ENCODE assay signal across 16 cellular contexts in the genomic region with DNA sequence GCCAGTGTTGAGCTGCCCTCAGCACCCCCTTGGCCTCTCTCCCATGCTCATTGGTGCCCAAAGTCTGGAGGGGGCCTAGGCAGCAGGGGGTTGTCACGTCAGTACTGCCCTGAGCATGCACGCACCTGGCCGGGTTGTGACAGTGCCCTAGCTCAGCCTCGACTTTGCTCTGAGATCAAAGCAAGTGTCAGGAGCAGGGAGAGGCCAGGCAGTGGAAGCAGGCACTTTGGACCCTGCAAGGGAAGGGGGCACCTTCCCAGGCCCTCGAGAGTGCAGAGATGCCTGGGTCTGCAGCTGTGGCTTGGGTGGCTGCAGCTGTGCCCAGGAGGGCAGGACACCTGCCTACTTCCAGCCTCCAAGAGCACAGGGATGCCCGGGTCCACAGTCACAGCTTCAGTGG.
DNase-seq lines count a peak whose midpoint lies in the region; ATAC-seq lines count a peak whose summit lies in the region.
"Had no signal": no experiment of that assay in that cellular context is flagged by ENCODE, and none has a peak within 500 bp of the region (broad histone marks: within the 10 kb centered on the region; RNA-seq: fewer than 3 reads in every experiment).

No MANE protein-coding gene starts in this region.

- no peak overlapping the region for H2AK5ac ChIP-seq in mesenchymal stem cell (ENCODE audit: low read length, severe bottlenecking)

- no peak overlapping the region for H4K8ac ChIP-seq in mesenchymal stem cell (ENCODE audit: low read length)

- H3K23ac ChIP-seq in mesenchymal stem cell (ENCODE audit: low read length in 2 of 2), result no peak overlapping the region

- ATAC-seq in Right ventricle myocardium superior (ENCODE audit: poor library complexity) (no peak), left ventricle myocardium superior (no peak), HG02973 (IDR thresholded peaks at IDR 0.05; ENCODE audit: unreplicated experiment) (no peak), HG03097 (IDR thresholded peaks at IDR 0.05; ENCODE audit: low FRiP score, unreplicated experiment) (no peak)
- peak; percentile 32 for ATAC-seq in stimulated activated naive CD8-positive, alpha-beta T cell treated with anti-CD3 and anti-CD28 coated beads, Interleukin-15, Interleukin-2, amounts not matched to agents 100 U/mL and 50 U/mL, for 24 hours
- ATAC-seq: CD8-positive, alpha-beta T cell had no signal

- no peak overlapping the region for H2BK12ac ChIP-seq in mesenchymal stem cell (ENCODE audit: low read length in 2 of 2)

- no peaks in the 10 kb centered on the region for H3K79me1 ChIP-seq in mesenchymal stem cell (replicated peaks; ENCODE audit: low read length, poor library complexity, severe bottlenecking)

- 84% methylated on average over 6 of the region's 6 CpGs for WGBS in mesenchymal stem cell

- no peak overlapping the region for H2BK5ac ChIP-seq in mesenchymal stem cell (ENCODE audit: low read depth, low read length, poor library complexity, severe bottlenecking)

- no peak overlapping the region for H3K27ac ChIP-seq in mesenchymal stem cell (ENCODE audit: low read length, poor library complexity, severe bottlenecking)
- H3K27ac ChIP-seq: 22Rv1 had no signal

- H2AFZ ChIP-seq in mesenchymal stem cell (ENCODE audit: low read depth, low read length), result no peak overlapping the region

- intact Hi-C loops in Right ventricle myocardium superior (cut with DNase I), result no loop called here
- intact Hi-C loops in left ventricle myocardium superior (cut with micrococcal nuclease), result no loop called here

- DNase-seq in Right ventricle myocardium superior (peak; percentile 30), left ventricle myocardium superior (no peak), mesenchymal stem cell (no peak), MV-4-11 (lab: John Stamatoyannopoulos, UW) (no peak), dermis blood vessel endothelial cell (no peak)
- no peak for DNase-seq in stimulated activated naive CD8-positive, alpha-beta T cell treated with anti-CD3 and anti-CD28 coated beads, Interleukin-15, Interleukin-2, amounts not matched to agents 100 U/mL and 50 U/mL, for 24 hours
- DNase-seq: CD8-positive, alpha-beta T cell; COR-L47; DMS153; DMS79 treated with DMSO at 0.1 percent for 48 hours; EL; GOT3 had no signal

- H3K4me3 ChIP-seq in mesenchymal stem cell (ENCODE audit: insufficient read depth in 1 of 2, low read depth in 1 of 2, low read length in 2 of 2), result no peak overlapping the region
- H3K4me3 ChIP-seq: HAP-1 had no signal

- no peak overlapping the region for H3K9ac ChIP-seq in mesenchymal stem cell (ENCODE audit: low read length)

- H2BK120ac ChIP-seq in mesenchymal stem cell (ENCODE audit: low read depth, low read length), result no peak overlapping the region

- H3K14ac ChIP-seq in mesenchymal stem cell (ENCODE audit: low read length in 2 of 2), result peak overlapping the region in 1 of 2 experiments; percentile 38

- H3K27me3 ChIP-seq in mesenchymal stem cell (ENCODE audit: control insufficient read depth in 1 of 2, insufficient read depth in 1 of 2, low read length in 2 of 2), result no peaks in the 10 kb centered on the region

- no peaks in the 10 kb centered on the region for H3K9me3 ChIP-seq in mesenchymal stem cell (ENCODE audit: control insufficient read depth, low read length)

- peak overlapping the region; percentile 2 for H4K91ac ChIP-seq in mesenchymal stem cell (ENCODE audit: low read length)

- H3K4ac ChIP-seq in mesenchymal stem cell (ENCODE audit: low read depth in 1 of 2, low read length in 2 of 2), result no peak overlapping the region

- H3K36me3 ChIP-seq in mesenchymal stem cell (ENCODE audit: control insufficient read depth in 1 of 2, insufficient read depth in 2 of 2, low read depth in 1 of 2, low read length in 2 of 2), result no peaks in the 10 kb centered on the region
- H3K36me3 ChIP-seq: HAP-1 had no signal

- H3K4me1 ChIP-seq in mesenchymal stem cell (ENCODE audit: control insufficient read depth, insufficient read depth, low read depth, low read length), result no peaks in the 10 kb centered on the region

- H3K18ac ChIP-seq in mesenchymal stem cell (ENCODE audit: low read depth in 1 of 2, low read length in 2 of 2), result peak overlapping the region in 1 of 2 experiments; percentile 43

- H2BK15ac ChIP-seq in mesenchymal stem cell (ENCODE audit: low read depth, poor library complexity, severe bottlenecking), result peak overlapping the region; percentile 7

- H3K4me2 ChIP-seq in mesenchymal stem cell (ENCODE audit: low read length, poor library complexity, severe bottlenecking), result no peak overlapping the region
